In genomic region chr2:98548920-98549818, GRCh38 we compare ENCODE assay signal across 10 cellular contexts. TPM values are rescaled to one million over a fixed set of nuclear protein-coding genes. Genes with fewer than 3 reads are reported as not detected.
DNase-seq lines count a peak whose midpoint lies in the region; ATAC-seq lines count a peak whose summit lies in the region.
"Had no signal": no experiment of that assay in that cellular context is flagged by ENCODE, and none has a peak within 500 bp of the region (broad histone marks: within the 10 kb centered on the region; RNA-seq: fewer than 3 reads in every experiment).

No MANE protein-coding gene starts in this region.

- peaks cover 12 to 30% of the 10 kb centered on the region in 2 donors for H3K36me3 Mint-ChIP-seq in naive B cell

- peak; percentile 31 for DNase-seq in naive B cell
- DNase-seq in A172 (ENCODE audit: low spot score) = no peak
- DNase-seq in left ventricle myocardium superior = no peak
- DNase-seq: effector CD4-positive, alpha-beta T cell; NCI-H2029; PC-9 had no signal

- H3K27me3 Mint-ChIP-seq in naive B cell = no peaks in the 10 kb centered on the region

- H3K4me1 Mint-ChIP-seq in naive B cell = peaks cover 11 to 29% (median 23%) of the 10 kb centered on the region in 3 donors

- H3K9me3 Mint-ChIP-seq in naive B cell = no peaks in the 10 kb centered on the region

- peak; percentile 50 for ATAC-seq in GM18873 (IDR thresholded peaks at IDR 0.05; ENCODE audit: low FRiP score, unreplicated experiment)
- peak; percentile 76 for ATAC-seq in GM21447 (IDR thresholded peaks at IDR 0.05; ENCODE audit: unreplicated experiment)
- peak; percentile 64 for ATAC-seq in HG03432 (IDR thresholded peaks at IDR 0.05; ENCODE audit: unreplicated experiment)
- ATAC-seq in naive B cell (ENCODE audit: low read depth in 2 of 2) = peak; percentile 75 to 84
- no peak for ATAC-seq in HG03565 (IDR thresholded peaks at IDR 0.05; ENCODE audit: unreplicated experiment)
- no peak for ATAC-seq in left ventricle myocardium superior

- peak overlapping the region in 4 of 6 donors; percentile 43 to 79 (median 66) for H3K27ac Mint-ChIP-seq in naive B cell

- peak overlapping the region in 1 of 8 donors; percentile 22 for H3K4me3 Mint-ChIP-seq in naive B cell

- intact Hi-C loops in left ventricle myocardium superior (cut with micrococcal nuclease) = no loop called here

RNA-seq across cellular contexts. Expression of gene COA5, which starts 59.1 kb away (rescaled TPM):
- 10 to 100 TPM; 27.4 to 40.5 (median 36.0) TPM for polyA plus RNA-seq in naive B cell (ENCODE audit: low read depth in 6 of 6)
- total RNA-seq in A172 (2014; rRNA removed; shearing (Covaris generic)) = 47.4 and 48.3 TPM in 2 replicates
- total RNA-seq in left ventricle myocardium superior = 28.2 TPM

RNA-seq across cellular contexts. Expression of gene UNC50, which starts 59.2 kb away (rescaled TPM):
- 10 to 100 TPM; 36.8 to 71.5 (median 49.7) TPM for polyA plus RNA-seq in naive B cell (ENCODE audit: low read depth in 6 of 6)
- 79.9 and 87.2 TPM in 2 replicates for total RNA-seq in A172 (2014; rRNA removed; shearing (Covaris generic))
- total RNA-seq in left ventricle myocardium superior = 28.5 TPM

Comparison
In these comparisons a context has a peak if more than half of its experiments do, and no peak if none do; other contexts are left out.
1. ATAC-seq: peak in GM18873 (single experiment), GM21447 (single experiment), HG03432 (single experiment) and naive B cell (2 of 2); none in HG03565 (single experiment) and left ventricle myocardium superior (single experiment).